In genomic region chr5:77430726-77431125, GRCh38 we compare ENCODE assay signal across 15 cellular contexts.
DNase-seq lines count a peak whose midpoint lies in the region; ATAC-seq and TF ChIP-seq lines count a peak whose summit lies in the region.
"Had no signal": no experiment of that assay in that cellular context is flagged by ENCODE, and none has a peak within 500 bp of the region (broad histone marks: within the 10 kb centered on the region; RNA-seq: fewer than 3 reads in every experiment).

No MANE protein-coding gene starts in this region.

- H4K20me1 ChIP-seq in smooth muscle cell (ENCODE audit: low read depth) (no peaks in the 10 kb centered on the region), GM23338 (replicated peaks; ENCODE audit: insufficient read depth) (no peaks in the 10 kb centered on the region)

- H3K79me2 ChIP-seq in smooth muscle cell (ENCODE audit: low read depth) (no peaks in the 10 kb centered on the region), GM23338 (replicated peaks; ENCODE audit: insufficient read depth) (no peaks in the 10 kb centered on the region)

- no peaks in the 10 kb centered on the region for H3K9me3 Mint-ChIP-seq in GM23338

- TF ChIP-seq CTCF in smooth muscle cell (IDR thresholded peaks at IDR 0.05; ENCODE audit: borderline replicate concordance, insufficient read depth, poor library complexity, severe bottlenecking) (no peak), GM23338 (conservative IDR thresholded peaks at IDR 0.05; ENCODE audit: low read depth in 2 of 2) (no peak)

- 90% methylated on average over 1 of the region's 1 CpG for WGBS in smooth muscle cell (ENCODE audit: low lambda C conversion rate)

- no peak overlapping the region for H3K27ac Mint-ChIP-seq in GM23338

- H3K4me3 ChIP-seq in MG63: no peak overlapping the region
- no peak overlapping the region for H3K4me3 ChIP-seq in smooth muscle cell
- H3K4me3 ChIP-seq in GM23338: no peak overlapping the region
- H3K4me3 ChIP-seq: PC-9, SK-N-MC had no signal

- no peak overlapping the region for H3K9ac ChIP-seq in smooth muscle cell (ENCODE audit: low read depth)

- H3K27me3 ChIP-seq in MG63 (no peaks in the 10 kb centered on the region), smooth muscle cell (ENCODE audit: low read depth) (no peaks in the 10 kb centered on the region), GM23338 (ENCODE audit: insufficient read depth) (no peaks in the 10 kb centered on the region)

- no peak overlapping the region for H3K4me3 Mint-ChIP-seq in GM23338

- H3K36me3 ChIP-seq in MG63 (peaks cover 41% of the 10 kb centered on the region), smooth muscle cell (ENCODE audit: low read depth) (peaks cover 6% of the 10 kb centered on the region), GM23338 (ENCODE audit: insufficient read depth) (0 out of 2 replicates have a peak, but pooled peaks cover 7% of the 10 kb centered on the region)

- H3K9me3 ChIP-seq in MG63: no peaks in the 10 kb centered on the region
- H3K9me3 ChIP-seq in smooth muscle cell (replicated peaks; ENCODE audit: low read depth): no peaks in the 10 kb centered on the region

- no peaks in the 10 kb centered on the region for H3K9me2 ChIP-seq in GM23338 (ENCODE audit: insufficient read depth)

- H3K36me3 Mint-ChIP-seq in GM23338 (ENCODE audit: low read depth): peaks cover 3% of the 10 kb centered on the region; the same call in 1 of the 3 replicates

- no peaks in the 10 kb centered on the region for H3K4me1 ChIP-seq in smooth muscle cell (ENCODE audit: low read depth)
- no peaks in the 10 kb centered on the region for H3K4me1 ChIP-seq in GM23338 (ENCODE audit: insufficient read depth)

- no peak for ATAC-seq in GM23338
- ATAC-seq in left cardiac atrium: no peak

- H2AFZ ChIP-seq in smooth muscle cell (ENCODE audit: low read depth) (no peak overlapping the region), GM23338 (no peak overlapping the region)
- H2AFZ ChIP-seq: PC-9 had no signal

- DNase-seq in EH (ENCODE audit: low read depth) (peak; percentile 93), MG63 (peak; percentile 7), fibroblast of peridontal ligament (ENCODE audit: extremely low read depth) (peak; percentile 29), smooth muscle cell (lab: John Stamatoyannopoulos, UW; ENCODE audit: unreplicated experiment) (no peak), GM23338 (ENCODE audit: low spot score) (no peak), posterior cingulate gyrus (no peak), left cardiac atrium (no peak)
- DNase-seq: C1 segment of cervical spinal cord, COR-L47, DMS53, KG1, NCI-H1092 treated with DMSO at 0.1 percent for 48 hours, NCI-H1694 treated with DMSO at 0.1 percent for 48 hours had no signal

- intact Hi-C loops in posterior cingulate gyrus (cut with DNase I): no loop called here
- intact Hi-C loops in left cardiac atrium (cut with DNase I): no loop called here

- H3K27me3 Mint-ChIP-seq in GM23338 (ENCODE audit: insufficient read depth, low read depth, poor library complexity): peaks cover 2% of the 10 kb centered on the region

- no peak overlapping the region for H3K4me2 ChIP-seq in smooth muscle cell
- H3K4me2 ChIP-seq in GM23338: no peak overlapping the region
- H3K4me2 ChIP-seq: PC-9 had no signal

- no peaks in the 10 kb centered on the region for H3F3A ChIP-seq in smooth muscle cell (ENCODE audit: low read depth)
- H3F3A ChIP-seq in GM23338 (replicated peaks; ENCODE audit: low read depth): no peaks in the 10 kb centered on the region

- H3K27ac ChIP-seq in smooth muscle cell (ENCODE audit: low read depth) (peak overlapping the region; percentile 34), GM23338 (ENCODE audit: low read depth) (no peak overlapping the region)
- H3K27ac ChIP-seq: PC-9, SK-N-MC had no signal

- H3K4me1 Mint-ChIP-seq in GM23338: no peaks in the 10 kb centered on the region

TF ChIP-seq in GM23338, 12 proteins besides CTCF, POLR2A, EP300 and RAD21 (continues in another document):
- TF ChIP-seq ZNF462 (CRISPR knock-in tag; IDR thresholded peaks at IDR 0.05): no peak
- TF ChIP-seq ZNF331 (CRISPR knock-in tag; IDR thresholded peaks at IDR 0.05; ENCODE audit: low read depth): no peak
- no peak for TF ChIP-seq EZH2 (IDR thresholded peaks at IDR 0.05; ENCODE audit: low read depth, unreplicated experiment)
- TF ChIP-seq ETS1 (IDR thresholded peaks at IDR 0.05): no peak
- no peak for TF ChIP-seq EZH2phosphoT487 (IDR thresholded peaks at IDR 0.05; ENCODE audit: unreplicated experiment)

Comparison
In these comparisons a context has a peak if more than half of its experiments do, and no peak if none do; other contexts are left out.
1. DNase-seq: peak in EH (single experiment), MG63 (single experiment) and fibroblast of peridontal ligament (single experiment); none in smooth muscle cell (single experiment), GM23338 (single experiment), posterior cingulate gyrus (0 of 10) and left cardiac atrium (single experiment).